ENCODE assay signal across 8 cellular contexts in genomic region chr7:31782411-31782991, GRCh38.
DNase-seq lines count a peak whose midpoint lies in the region; ATAC-seq and TF ChIP-seq lines count a peak whose summit lies in the region.

No MANE protein-coding gene starts in this region.

- WGBS in prostate gland = 56% methylated on average over 7 of the region's 7 CpGs

- H3K27me3 ChIP-seq in SU-DHL-6 (ENCODE audit: low read length) (no peaks in the 10 kb centered on the region), prostate gland (replicated peaks; ENCODE audit: insufficient read depth) (no peaks in the 10 kb centered on the region)

- TF ChIP-seq POLR2A in prostate gland (IDR thresholded peaks at IDR 0.05) = no peak

- H3K9me2 ChIP-seq in SU-DHL-6 (replicated peaks; ENCODE audit: insufficient read depth, low read length) = no peaks in the 10 kb centered on the region

- H3K4me3 ChIP-seq in AG09309 (ENCODE audit: control insufficient read depth, low read depth, low read length) (no peak overlapping the region), SU-DHL-6 (ENCODE audit: insufficient read depth, low read length, poor library complexity, severe bottlenecking) (no peak overlapping the region), prostate gland (no peak overlapping the region)

- no peak overlapping the region for H2AFZ ChIP-seq in SU-DHL-6 (ENCODE audit: low read depth, low read length, severe bottlenecking)

- H4K20me1 ChIP-seq in SU-DHL-6 (ENCODE audit: low read depth, low read length) = no peaks in the 10 kb centered on the region

- H3K36me3 ChIP-seq in SU-DHL-6 (ENCODE audit: low read length) (no peaks in the 10 kb centered on the region), prostate gland (no peaks in the 10 kb centered on the region)

- in situ Hi-C loops in GM13977 (cut with MboI; ENCODE audit: low pct_unique_long_range_greater_than_20kb, low sequenced_read_pairs, unreplicated experiment) = no loop called here

- H3K4me2 ChIP-seq in SU-DHL-6 (ENCODE audit: low read depth, low read length, poor library complexity, severe bottlenecking) = no peak overlapping the region

- no peak overlapping the region for H3K9ac ChIP-seq in SU-DHL-6 (ENCODE audit: low read length)

- peak; percentile 69 for TF ChIP-seq CTCF in AG09309 (IDR thresholded peaks at IDR 0.05; ENCODE audit: control insufficient read depth, insufficient read depth, low read depth, low read length, missing control alignments)
- TF ChIP-seq CTCF in GM13977 (IDR thresholded peaks at IDR 0.05; ENCODE audit: extremely low read depth, insufficient read depth, missing control alignments) = peak; percentile 70
- TF ChIP-seq CTCF in SU-DHL-6 (IDR thresholded peaks at IDR 0.05; ENCODE audit: insufficient read depth, low read length, poor library complexity, severe bottlenecking) = peak; percentile 53
- TF ChIP-seq CTCF in prostate gland (IDR thresholded peaks at IDR 0.05) = peak in 3 of 4 experiments; percentile 41 to 60 (median 56)

- no peaks in the 10 kb centered on the region for H3K4me1 ChIP-seq in prostate gland (replicated peaks)

- H3F3A ChIP-seq in SU-DHL-6 (ENCODE audit: insufficient read depth) = no peaks in the 10 kb centered on the region

- no peaks in the 10 kb centered on the region for H3K9me3 ChIP-seq in SU-DHL-6 (ENCODE audit: insufficient read depth, low read length)
- no peaks in the 10 kb centered on the region for H3K9me3 ChIP-seq in prostate gland

- no peaks in the 10 kb centered on the region for H3K79me2 ChIP-seq in SU-DHL-6 (ENCODE audit: insufficient read depth, low read length)

- no peak overlapping the region for H3K27ac ChIP-seq in SU-DHL-6 (ENCODE audit: low read depth, low read length)
- H3K27ac ChIP-seq in prostate gland = no peak overlapping the region

- intact Hi-C loops in prostate gland (cut with DNase I) = no loop called here

- peak; percentile 80 for ATAC-seq in HG02763 (IDR thresholded peaks at IDR 0.05; ENCODE audit: unreplicated experiment)

- DNase-seq in AG09309 (ENCODE audit: low read depth) = peak; percentile 21
- DNase-seq in GM13977 (ENCODE audit: low spot score) = peak; percentile 49
- DNase-seq in NCI-H1105 (lab: John Stamatoyannopoulos, UW) = peak; percentile 28
- DNase-seq in foreskin melanocyte = peak; percentile 57
- no peak for DNase-seq in prostate gland (ENCODE audit: low spot score)
- no peak for DNase-seq in stimulated activated naive CD4-positive, alpha-beta T cell (lab: John Stamatoyannopoulos, UW)

Comparison
In these comparisons a context has a peak if more than half of its experiments do, and no peak if none do; other contexts are left out.
1. DNase-seq: peak in AG09309 (single experiment), GM13977 (single experiment), NCI-H1105 (single experiment) and foreskin melanocyte (single experiment); none in prostate gland (single experiment) and stimulated activated naive CD4-positive, alpha-beta T cell (0 of 6).
2. Peak in every context shown above with its lines, with median percentiles within 50 percentile points of each other: CTCF ChIP-seq.